In genomic region chr7:76346778-76347177, GRCh38 we compare ENCODE assay signal across 10 cellular contexts. TPM values are rescaled to one million over a fixed set of nuclear protein-coding genes. Genes with fewer than 3 reads are reported as not detected.
DNase-seq lines count a peak whose midpoint lies in the region; TF ChIP-seq lines count a peak whose summit lies in the region.
"Had no signal": no experiment of that assay in that cellular context is flagged by ENCODE, and none has a peak within 500 bp of the region (broad histone marks: within the 10 kb centered on the region; RNA-seq: fewer than 3 reads in every experiment).

No MANE protein-coding gene starts in this region.

- H3K4me2 ChIP-seq in mammary epithelial cell (ENCODE audit: insufficient read depth, low read depth, low read length) (no peak overlapping the region), SK-N-SH (no peak overlapping the region)

- H2AFZ ChIP-seq in mammary epithelial cell (ENCODE audit: low read depth, low read length) (no peak overlapping the region), SK-N-SH (ENCODE audit: low read depth) (no peak overlapping the region)

- dilution Hi-C loops in mammary epithelial cell (cut with HindIII; ENCODE audit: low sequenced_read_pairs): no loop called here

- intact Hi-C loops in MCF 10A (cut with micrococcal nuclease) (no loop called here), mammary epithelial cell (cut with micrococcal nuclease) (no loop called here)

- no peaks in the 10 kb centered on the region for H3K9me2 ChIP-seq in SK-N-SH

- BruUV-seq in MCF 10A (replicated peaks; lab: Mats Ljungman, UMichigan) (no TSS peak), mammary epithelial cell (replicated peaks; lab: Mats Ljungman, UMichigan) (no TSS peak)

- CTCF ChIA-PET in MCF 10A (lab: Yijun Ruan, JAX): no interaction called here
- CTCF ChIA-PET in mammary epithelial cell (lab: Charles Lee; ENCODE audit: low non-redundant PET): no interaction called here
- CTCF ChIA-PET in SK-N-SH (lab: Yijun Ruan, JAX): no interaction called here

- peaks cover 98% of the 10 kb centered on the region for H3K36me3 Mint-ChIP-seq in MCF 10A (ENCODE audit: insufficient read depth, unreplicated experiment)
- peaks cover 69% of the 10 kb centered on the region for H3K36me3 Mint-ChIP-seq in type B pancreatic cell

- no peaks in the 10 kb centered on the region for H3K27me3 Mint-ChIP-seq in MCF 10A (ENCODE audit: insufficient read depth, unreplicated experiment)
- no peaks in the 10 kb centered on the region for H3K27me3 Mint-ChIP-seq in type B pancreatic cell
- H3K27me3 Mint-ChIP-seq: B cell had no signal

- H3K27me3 ChIP-seq in mammary epithelial cell (ENCODE audit: insufficient read depth, low read length): no peaks in the 10 kb centered on the region
- H3K27me3 ChIP-seq in SK-N-SH (ENCODE audit: insufficient read depth): no peaks in the 10 kb centered on the region

- POLR2A ChIA-PET in MCF 10A (lab: Yijun Ruan, JAX) (no interaction called here), SK-N-SH (lab: Yijun Ruan, JAX) (interaction anchor here (1.6 kb wide), 1 partner anchor 12 kb away, joined by 5 read pairs; the partner anchor contains the start of gene YWHAG)

- TF ChIP-seq EP300 in SK-N-SH (IDR thresholded peaks at IDR 0.05; ENCODE audit: borderline replicate concordance in 1 of 2, low read depth in 1 of 2, low read length in 1 of 2): no peak

- H3K9ac ChIP-seq in mammary epithelial cell (ENCODE audit: insufficient read depth, low read length): no peak overlapping the region
- H3K9ac ChIP-seq in SK-N-SH: no peak overlapping the region

- in situ Hi-C loops in mammary epithelial cell (cut with MboI; ENCODE audit: low sequenced_read_pairs in 2 of 2): no loop called here

- 96% methylated on average over 8 of the region's 8 CpGs for WGBS in mammary epithelial cell (ENCODE audit: low coverage, missing lambda C conversion rate)
- 95% methylated on average over 8 of the region's 8 CpGs for WGBS in SK-N-SH (ENCODE audit: low lambda C conversion rate)

- H3K4me3 ChIP-seq in mammary epithelial cell (replicated peaks in 1 of 3; ENCODE audit: insufficient read depth in 1 of 3, low read depth in 2 of 3, low read length in 3 of 3): no peak overlapping the region
- H3K4me3 ChIP-seq in choroid plexus epithelial cell (ENCODE audit: low read depth, low read length): no peak overlapping the region
- no peak overlapping the region for H3K4me3 ChIP-seq in SK-N-SH (ENCODE audit: low read depth in 2 of 2, low read length in 1 of 2)

- no peaks in the 10 kb centered on the region for H3K9me3 Mint-ChIP-seq in MCF 10A (ENCODE audit: unreplicated experiment)
- peaks cover 8% of the 10 kb centered on the region for H3K9me3 Mint-ChIP-seq in type B pancreatic cell

- H3K4me1 Mint-ChIP-seq in MCF 10A (ENCODE audit: insufficient read depth, unreplicated experiment) (peaks cover 51% of the 10 kb centered on the region), type B pancreatic cell (ENCODE audit: unreplicated experiment) (peaks cover 32% of the 10 kb centered on the region)

- peaks cover 31% of the 10 kb centered on the region for H4K20me1 ChIP-seq in mammary epithelial cell (ENCODE audit: insufficient read depth, low read length)
- H4K20me1 ChIP-seq in SK-N-SH (ENCODE audit: insufficient read depth): peaks cover 99% of the 10 kb centered on the region

- H3K27ac ChIP-seq in mammary epithelial cell (ENCODE audit: insufficient read depth, low read depth, low read length) (no peak overlapping the region), SK-N-SH (ENCODE audit: low read depth in 2 of 2, low read length in 1 of 2) (no peak overlapping the region)

- H3K9me3 ChIP-seq in mammary epithelial cell (replicated peaks; ENCODE audit: insufficient read depth, low read length) (no peaks in the 10 kb centered on the region), SK-N-SH (no peaks in the 10 kb centered on the region)

- H3K36me3 ChIP-seq in mammary epithelial cell (ENCODE audit: insufficient read depth, low read length): peaks cover 43% of the 10 kb centered on the region
- peaks cover 63 to 91% of the 10 kb centered on the region in 2 experiments for H3K36me3 ChIP-seq in SK-N-SH (replicated peaks in 1 of 2; ENCODE audit: control insufficient read depth in 1 of 2, insufficient read depth in 2 of 2, low read length in 1 of 2)

- H3K27ac Mint-ChIP-seq in MCF 10A (ENCODE audit: low read depth, unreplicated experiment): peak overlapping the region; percentile 57
- peak overlapping the region; percentile 93 for H3K27ac Mint-ChIP-seq in type B pancreatic cell
- H3K27ac Mint-ChIP-seq: B cell had no signal

- H3K79me2 ChIP-seq in mammary epithelial cell (ENCODE audit: insufficient read depth, low read length) (peaks cover 100% of the 10 kb centered on the region), SK-N-SH (ENCODE audit: insufficient read depth) (peaks cover 100% of the 10 kb centered on the region)

- DNase-seq in MCF 10A (ENCODE audit: unreplicated experiment) (no peak), mammary epithelial cell (no peak), choroid plexus epithelial cell (ENCODE audit: low read depth) (peak; percentile 55), lung microvascular endothelial cell (ENCODE audit: low read depth in 2 of 2) (peak; percentile 33 to 84), type B pancreatic cell (ENCODE audit: extremely low spot score, unreplicated experiment) (no peak), GM10266 (ENCODE audit: extremely low spot score) (no peak), COLO829 (ENCODE audit: low spot score) (no peak), SK-N-SH (no peak)
- DNase-seq: stimulated activated naive CD4-positive, alpha-beta T cell treated with Interleukin-2 at 50 U/mL for 16 hours had no signal

- no peak for TF ChIP-seq RAD21 in SK-N-SH (IDR thresholded peaks at IDR 0.05; ENCODE audit: low read length)

- peaks cover 37% of the 10 kb centered on the region for H3F3A ChIP-seq in SK-N-SH (replicated peaks; ENCODE audit: insufficient read depth)

- H3K4me3 Mint-ChIP-seq in MCF 10A (ENCODE audit: unreplicated experiment) (no peak overlapping the region), type B pancreatic cell (peak overlapping the region; percentile 6)
- H3K4me3 Mint-ChIP-seq: B cell had no signal

- TF ChIP-seq CTCF in MCF 10A (IDR thresholded peaks at IDR 0.05; ENCODE audit: unreplicated experiment): no peak
- TF ChIP-seq CTCF in mammary epithelial cell (conservative IDR thresholded peaks at IDR 0.05 in 1 of 2, IDR thresholded peaks at IDR 0.05 in 1 of 2; ENCODE audit: extremely low read depth in 1 of 2, insufficient read depth in 1 of 2, low read depth in 1 of 2, low read length in 2 of 2): no peak
- no peak for TF ChIP-seq CTCF in choroid plexus epithelial cell (conservative IDR thresholded peaks at IDR 0.05; ENCODE audit: low read depth, low read length)
- TF ChIP-seq CTCF in type B pancreatic cell (conservative IDR thresholded peaks at IDR 0.05): no peak
- no peak for TF ChIP-seq CTCF in GM10266 (IDR thresholded peaks at IDR 0.05; ENCODE audit: control insufficient read depth, insufficient read depth, low read depth, missing control alignments)
- TF ChIP-seq CTCF in SK-N-SH (IDR thresholded peaks at IDR 0.05): no peak

- H3K4me1 ChIP-seq in mammary epithelial cell (ENCODE audit: insufficient read depth, low read length): peaks cover 5% of the 10 kb centered on the region
- 0 out of 4 replicates have a peak, but pooled peaks cover 0 to 10% of the 10 kb centered on the region in 2 experiments for H3K4me1 ChIP-seq in SK-N-SH (ENCODE audit: control insufficient read depth in 1 of 2, insufficient read depth in 2 of 2, low read depth in 1 of 2, low read length in 1 of 2)

TF ChIP-seq in SK-N-SH, 30 proteins besides CTCF, POLR2A, EP300 and RAD21:
- TF ChIP-seq MAX (IDR thresholded peaks at IDR 0.05; ENCODE audit: low read depth): no peak
TF ChIP-seq in SK-N-SH: peak in this region for 0.

RNA-seq across cellular contexts. Expression of gene YWHAG, which starts 12.0 kb away (rescaled TPM):
- total RNA-seq in MCF 10A (2022) (177 and 178 TPM in 2 replicates), mammary epithelial cell (100 to 1,000 TPM; 155 to 227 TPM), lung microvascular endothelial cell (69.3 and 98.4 TPM in 2 replicates), type B pancreatic cell (ENCODE audit: low replicate concordance) (140 TPM in 2 replicates)
- polyA plus RNA-seq in mammary epithelial cell (74.1 TPM), SK-N-SH (2012; rRNA removed) (60.4 and 78.0 TPM in 2 replicates)
- 151 TPM for polyA minus RNA-seq in mammary epithelial cell
- polyA plus RNA-seq in SK-N-SH (2012; cell fraction: cytosol; rRNA removed): 69.7 and 76.5 TPM in 2 replicates
- 49.2 and 56.0 TPM in 2 replicates for polyA plus RNA-seq in SK-N-SH (2012; cell fraction: nucleus; rRNA removed)

RNA-seq across cellular contexts. Expression of gene HSPB1, which starts 44.3 kb away (rescaled TPM):
- total RNA-seq in MCF 10A (2022) (158 and 198 TPM in 2 replicates), mammary epithelial cell (100 to 1,000 TPM; 523 to 862 TPM), lung microvascular endothelial cell (78.5 and 125 TPM in 2 replicates), type B pancreatic cell (ENCODE audit: low replicate concordance) (228 and 315 TPM in 2 replicates)
- polyA plus RNA-seq in mammary epithelial cell (420 TPM), SK-N-SH (2012; rRNA removed) (439 and 824 TPM in 2 replicates)
- 132 TPM for polyA minus RNA-seq in mammary epithelial cell
- 324 and 487 TPM in 2 replicates for polyA plus RNA-seq in SK-N-SH (2012; cell fraction: cytosol; rRNA removed)
- 369 and 776 TPM in 2 replicates for polyA plus RNA-seq in SK-N-SH (2012; cell fraction: nucleus; rRNA removed)

Comparison
In these comparisons a context has a peak if more than half of its experiments do, and no peak if none do; other contexts are left out.
1. DNase-seq: peak in choroid plexus epithelial cell (single experiment) and lung microvascular endothelial cell (2 of 2); none in MCF 10A (single experiment), mammary epithelial cell (single experiment), type B pancreatic cell (single experiment), GM10266 (single experiment), COLO829 (single experiment) and SK-N-SH (single experiment).